ENCODE assay signal across 19 cellular contexts in genomic region chr1:209222826-209223225, GRCh38.
"Had no signal": no experiment of that assay in that cellular context is flagged by ENCODE, and none has a peak within 500 bp of the region (broad histone marks: within the 10 kb centered on the region; RNA-seq: fewer than 3 reads in every experiment).

No MANE protein-coding gene starts in this region.

- H3K9me3 ChIP-seq: SJSA1 had no signal

- H3K4me3 ChIP-seq: K562, SJSA1 had no signal

- H3K9ac ChIP-seq: KMS-11 had no signal

- H3K27ac ChIP-seq: KMS-11, SJSA1 had no signal

- H3K4me2 ChIP-seq: KMS-11 had no signal

- H3K36me3 ChIP-seq: SJSA1 had no signal

- H3K4me1 ChIP-seq: SJSA1 had no signal

- DNase-seq: Kasumi-1, NCI-H1092, NCI-H1436, NCI-H187, NCI-H2029, NCI-H2081 treated with DMSO at 0.1 percent for 48 hours, NCI-H2171, NCI-H226, NCI-H446, NCI-H510A, NCI-H524 treated with DMSO at 0.1 percent for 48 hours, NCI-H69, NCI-H774, Right ventricle myocardium superior, RPMI8226, SIG-M5 had no signal
